In the genomic region with DNA sequence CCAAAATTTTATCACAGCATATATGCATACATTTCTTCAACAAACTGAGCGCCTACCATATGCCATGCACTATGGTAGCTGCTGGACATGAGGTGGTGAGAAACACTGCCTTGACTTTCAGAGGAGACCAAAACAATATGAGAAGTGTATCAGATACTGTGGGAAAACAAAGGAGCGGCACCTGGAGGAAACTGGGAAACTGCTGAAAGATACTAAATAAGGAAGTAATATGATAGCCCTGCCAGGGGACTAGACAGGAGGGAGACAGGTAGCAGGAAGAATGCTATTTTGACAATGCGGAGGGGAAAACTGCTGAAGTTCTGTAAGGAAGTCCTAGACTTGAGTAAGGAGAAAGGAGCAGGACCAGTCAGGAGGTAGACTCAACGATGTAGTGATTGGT, we compare ENCODE assay signal across 15 cellular contexts.
"Had no signal": no experiment of that assay in that cellular context is flagged by ENCODE, and none has a peak within 500 bp of the region (broad histone marks: within the 10 kb centered on the region; RNA-seq: fewer than 3 reads in every experiment).

No MANE protein-coding gene starts in this region.

- H3K36me3 ChIP-seq: brain microvascular endothelial cell, left ventricle myocardium inferior, right lobe of liver, stomach had no signal

- H3K4me3 Mint-ChIP-seq: activated CD4-positive, alpha-beta T cell treated with anti-CD3 and anti-CD28 coated beads, Interleukin-2, amount 10 ng/mL, durations not matched to agents 24 days and 14 days; activated CD8-positive, alpha-beta T cell treated with anti-CD3 and anti-CD28 coated beads, Interleukin-2, amount 10 ng/mL, durations not matched to agents 7 days and 5 days; natural killer cell treated with Interleukin-12 subunit alpha and Interleukin-12 subunit beta and Interleukin-15 and Interleukin-18, amount 100 ng/mL, for 72 hours had no signal

- H3K27me3 Mint-ChIP-seq: activated CD4-positive, alpha-beta T cell treated with anti-CD3 and anti-CD28 coated beads, Interleukin-2, amount 10 ng/mL, durations not matched to agents 24 days and 14 days; natural killer cell treated with Interleukin-12 subunit alpha and Interleukin-12 subunit beta and Interleukin-15 and Interleukin-18, amount 100 ng/mL, for 72 hours had no signal

- H3K27ac Mint-ChIP-seq: activated CD4-positive, alpha-beta T cell treated with anti-CD3 and anti-CD28 coated beads, Interleukin-2, amount 10 ng/mL, durations not matched to agents 24 days and 14 days; activated CD8-positive, alpha-beta T cell treated with anti-CD3 and anti-CD28 coated beads, Interleukin-2, amount 10 ng/mL, durations not matched to agents 7 days and 5 days; natural killer cell treated with Interleukin-12 subunit alpha and Interleukin-12 subunit beta and Interleukin-15 and Interleukin-18, amount 100 ng/mL, for 72 hours had no signal

- H3K4me3 ChIP-seq: dorsolateral prefrontal cortex, left ventricle myocardium inferior, right lobe of liver, stomach, testis had no signal

- H3K27ac ChIP-seq: brain microvascular endothelial cell, dorsolateral prefrontal cortex, left ventricle myocardium inferior, right lobe of liver, stomach, testis had no signal

- DNase-seq: activated CD4-positive, alpha-beta T cell treated with anti-CD3 and anti-CD28 coated beads, Interleukin-2, amount 10 ng/mL, durations not matched to agents 24 days and 14 days; activated CD4-positive, CD25-positive, alpha-beta regulatory T cell; activated CD8-positive, alpha-beta memory T cell treated with anti-CD3 and anti-CD28 coated beads, Interleukin-2, amount 50 U/mL, for 48 hours; activated CD8-positive, alpha-beta T cell treated with anti-CD3 and anti-CD28 coated beads, Interleukin-2, amount 10 ng/mL, durations not matched to agents 7 days and 5 days; activated gamma-delta T cell treated with Interleukin-2 at 50 U/mL for 16 hours; anterior cingulate cortex; brain microvascular endothelial cell; dorsolateral prefrontal cortex; left ventricle myocardium inferior; occipital lobe; right lobe of liver; stimulated activated CD4-positive, alpha-beta T cell treated with anti-CD3 and anti-CD28 coated beads, Interleukin-1b, Interleukin-23, amount 100 ng/mL, for 48 hours; stomach; testis had no signal

- H3K9me3 Mint-ChIP-seq: activated CD4-positive, alpha-beta T cell treated with anti-CD3 and anti-CD28 coated beads, Interleukin-2, amount 10 ng/mL, durations not matched to agents 24 days and 14 days; natural killer cell treated with Interleukin-12 subunit alpha and Interleukin-12 subunit beta and Interleukin-15 and Interleukin-18, amount 100 ng/mL, for 72 hours had no signal

- H3K27me3 ChIP-seq: brain microvascular endothelial cell, dorsolateral prefrontal cortex, right lobe of liver, stomach, testis had no signal

- ATAC-seq: activated CD8-positive, alpha-beta T cell treated with anti-CD3 and anti-CD28 coated beads, Interleukin-2, amount 10 ng/mL, durations not matched to agents 7 days and 5 days; natural killer cell treated with Interleukin-12 subunit alpha and Interleukin-12 subunit beta and Interleukin-15 and Interleukin-18, amount 100 ng/mL, for 72 hours; right lobe of liver had no signal

- H3K9me3 ChIP-seq: left ventricle myocardium inferior, right lobe of liver, stomach, testis had no signal
